ENCODE assay signal across 8 cellular contexts in genomic region chr19:57803594-57804325, GRCh38. TPM values are rescaled to one million over a fixed set of nuclear protein-coding genes. Genes with fewer than 3 reads are reported as not detected.
DNase-seq lines count a peak whose midpoint lies in the region; ATAC-seq and TF ChIP-seq lines count a peak whose summit lies in the region.

No MANE protein-coding gene starts in this region.

- no peaks in the 10 kb centered on the region for H3K9me3 Mint-ChIP-seq in nephron

- no peaks in the 10 kb centered on the region for H3K27me3 ChIP-seq in H7 (ENCODE audit: control insufficient read depth, insufficient read depth, low read length)

- H3K4me1 Mint-ChIP-seq in T-helper 17 cell: peaks cover 13% of the 10 kb centered on the region
- H3K4me1 Mint-ChIP-seq in nephron: peaks cover 28% of the 10 kb centered on the region

- DNase-seq in H7 (peak; percentile 74), T-helper 17 cell (no peak), fibroblast of peridontal ligament (ENCODE audit: extremely low read depth) (peak; percentile 72), KBM-7 (no peak), SHP77 treated with DMSO at 0.1 percent for 48 hours (lab: John Stamatoyannopoulos, UW) (no peak), NCI-H1092 (lab: John Stamatoyannopoulos, UW) (no peak)

- peaks cover 8% of the 10 kb centered on the region for H3K36me3 ChIP-seq in H7 (replicated peaks; ENCODE audit: control insufficient read depth, insufficient read depth, low read length)

- H3K27ac Mint-ChIP-seq in T-helper 17 cell: peak overlapping the region; percentile 59
- H3K27ac Mint-ChIP-seq in nephron: peak overlapping the region; percentile 98 to 99 (median 99)

- no peak for TF ChIP-seq CTCF in nephron (IDR thresholded peaks at IDR 0.05; ENCODE audit: unreplicated experiment in 3 of 3)

- no peak for ATAC-seq in T-helper 17 cell
- no peak for ATAC-seq in GM18867 (IDR thresholded peaks at IDR 0.05; ENCODE audit: unreplicated experiment)

- no peaks in the 10 kb centered on the region for H3K27me3 Mint-ChIP-seq in T-helper 17 cell
- no peaks in the 10 kb centered on the region for H3K27me3 Mint-ChIP-seq in nephron (ENCODE audit: low read depth)

- H3K36me3 Mint-ChIP-seq in T-helper 17 cell (ENCODE audit: low read depth) (no peaks in the 10 kb centered on the region), nephron (ENCODE audit: low read depth) (peaks cover 42% of the 10 kb centered on the region)

- in situ Hi-C loops in KBM-7 (cut with MboI; ENCODE audit: low pct_unique_long_range_greater_than_20kb, low sequenced_read_pairs): no loop called here

- H3K4me3 Mint-ChIP-seq in T-helper 17 cell (peak overlapping the region; percentile 10), nephron (peak overlapping the region; percentile 90)

- H3K9me3 ChIP-seq in T-helper 17 cell (ENCODE audit: control insufficient read depth, low read length, poor library complexity, severe bottlenecking): no peaks in the 10 kb centered on the region

- peak overlapping the region; percentile 46 for H3K4me3 ChIP-seq in H7 (ENCODE audit: insufficient read depth, low read depth, low read length)

RNA-seq across cellular contexts. Expression of gene ZNF552, which starts 11.0 kb away (rescaled TPM):
- total RNA-seq in H7 (2014; rRNA removed; shearing (Covaris generic)): 6.6 and 9.3 TPM in 2 replicates
- 10 to 100 TPM; 11.8 to 12.8 TPM for total RNA-seq in T-helper 17 cell

RNA-seq across cellular contexts. Expression of gene ZNF587B, which starts 26.3 kb away (rescaled TPM):
- 24.4 and 27.9 TPM in 2 replicates for total RNA-seq in H7 (2014; rRNA removed; shearing (Covaris generic))
- 10 to 100 TPM; 19.0 to 23.3 TPM for total RNA-seq in T-helper 17 cell

RNA-seq across cellular contexts. Expression of gene ZNF586, which starts 34.3 kb away (rescaled TPM):
- total RNA-seq in H7 (2014; rRNA removed; shearing (Covaris generic)): 13.4 and 15.4 TPM in 2 replicates
- 10 to 100 TPM; 34.8 to 37.7 TPM for total RNA-seq in T-helper 17 cell

RNA-seq across cellular contexts. Expression of gene ZNF587, which starts 45.9 kb away (rescaled TPM):
- total RNA-seq in H7 (2014; rRNA removed; shearing (Covaris generic)): 19.0 and 19.7 TPM in 2 replicates
- 10 to 100 TPM; 44.1 to 50.4 TPM for total RNA-seq in T-helper 17 cell

RNA-seq across cellular contexts. Expression of gene ZNF776, which starts 57.1 kb away (rescaled TPM):
- 20.4 and 21.5 TPM in 2 replicates for total RNA-seq in H7 (2014; rRNA removed; shearing (Covaris generic))
- total RNA-seq in T-helper 17 cell: 10 to 100 TPM; 12.4 to 13.6 TPM

Comparison
In these comparisons a context has a peak if more than half of its experiments do, and no peak if none do; other contexts are left out.
1. DNase-seq: peak in H7 (single experiment) and fibroblast of peridontal ligament (single experiment); none in T-helper 17 cell (0 of 3), KBM-7 (single experiment), SHP77 treated with DMSO at 0.1 percent for 48 hours (single experiment) and NCI-H1092 (single experiment).